ENCODE assay signal across 9 cellular contexts in genomic region chr11:75241906-75242644, GRCh38. TPM values are rescaled to one million over a fixed set of nuclear protein-coding genes. Genes with fewer than 3 reads are reported as not detected.
DNase-seq lines count a peak whose midpoint lies in the region; ATAC-seq, FAIRE-seq and TF ChIP-seq lines count a peak whose summit lies in the region.
"Had no signal": no experiment of that assay in that cellular context is flagged by ENCODE, and none has a peak within 500 bp of the region (broad histone marks: within the 10 kb centered on the region; RNA-seq: fewer than 3 reads in every experiment).

No MANE protein-coding gene starts in this region.

- H3K27ac ChIP-seq in RWPE2 (ENCODE audit: poor library complexity, severe bottlenecking) = no peak overlapping the region
- H3K27ac ChIP-seq in skeletal muscle tissue (ENCODE audit: low read depth, low read length) = no peak overlapping the region
- no peak overlapping the region for H3K27ac ChIP-seq in kidney (ENCODE audit: low read depth in 2 of 2, low read length in 2 of 2)

- H3K9me3 ChIP-seq in RWPE2 (ENCODE audit: severe bottlenecking) (no peaks in the 10 kb centered on the region), skeletal muscle tissue (ENCODE audit: control insufficient read depth in 3 of 3, low read length in 3 of 3) (no peaks in the 10 kb centered on the region), kidney (ENCODE audit: control insufficient read depth in 1 of 2, low read length in 2 of 2) (no peaks in the 10 kb centered on the region)

- H3K4me3 ChIP-seq in RWPE2 (ENCODE audit: severe bottlenecking) = peak overlapping the region; percentile 41
- peak overlapping the region; percentile 66 for H3K4me3 ChIP-seq in fibroblast of the aortic adventitia (ENCODE audit: low read depth, low read length)
- peak overlapping the region in 2 of 3 donors; percentile 36 to 49 for H3K4me3 ChIP-seq in skeletal muscle tissue (ENCODE audit: low read length in 3 of 3)
- H3K4me3 ChIP-seq in kidney (ENCODE audit: low read length in 2 of 2) = no peak overlapping the region

- H3K9ac ChIP-seq in skeletal muscle tissue (ENCODE audit: low read depth in 1 of 3, low read length in 3 of 3) (peak overlapping the region in 1 of 3 donors; percentile 33), kidney (ENCODE audit: low read length in 2 of 2) (no peak overlapping the region)

- peak; percentile 10 for ATAC-seq in GM21723 (IDR thresholded peaks at IDR 0.05; ENCODE audit: unreplicated experiment)
- no peak; the same call in 2 of the 3 replicates for ATAC-seq in RWPE2 (ENCODE audit: low read depth)
- no peak for ATAC-seq in HG03460 (IDR thresholded peaks at IDR 0.05; ENCODE audit: unreplicated experiment)

- DNase-seq in RWPE2 (ENCODE audit: low spot score) (no peak), fibroblast of the aortic adventitia (ENCODE audit: low read depth) (no peak), kidney (no peak), LoVo (ENCODE audit: low spot score) (no peak)
- no peak for DNase-seq in activated CD4-positive, alpha-beta T cell treated with anti-CD3 and anti-CD28 coated beads, Interleukin-2, amount 50 U/mL, for 48 hours

- H3K36me3 ChIP-seq in RWPE2 (ENCODE audit: low read depth) (no peaks in the 10 kb centered on the region), skeletal muscle tissue (ENCODE audit: control insufficient read depth in 3 of 3, insufficient read depth in 3 of 3, low read length in 3 of 3) (no peaks in the 10 kb centered on the region), kidney (ENCODE audit: control insufficient read depth in 1 of 2, insufficient read depth in 2 of 2, low read length in 2 of 2) (no peaks in the 10 kb centered on the region)

- no peak for FAIRE-seq in kidney (lab: Jason Lieb, UNC)

- intact Hi-C loops in kidney (cut with DNase I) = loop anchor here (10.0 kb wide), 1 partner anchor 217 kb away; no protein-coding TSS in a partner anchor

- H3K27me3 ChIP-seq in RWPE2 (ENCODE audit: insufficient read depth, poor library complexity, severe bottlenecking) (peaks cover 40% of the 10 kb centered on the region), skeletal muscle tissue (ENCODE audit: control insufficient read depth in 3 of 3, insufficient read depth in 3 of 3, low read length in 3 of 3) (peaks cover 29 to 52% (median 31%) of the 10 kb centered on the region in 3 donors)

- peak; percentile 83 for TF ChIP-seq CTCF in RWPE2 (IDR thresholded peaks at IDR 0.05; ENCODE audit: poor library complexity, severe bottlenecking)
- no peak for TF ChIP-seq CTCF in fibroblast of the aortic adventitia (IDR thresholded peaks at IDR 0.05; ENCODE audit: insufficient read depth, low read length)
- TF ChIP-seq CTCF in kidney (IDR thresholded peaks at IDR 0.05; ENCODE audit: borderline replicate concordance, extremely low read depth, insufficient read depth) = no peak

- H3K4me1 ChIP-seq in RWPE2 (ENCODE audit: insufficient read depth, poor library complexity, severe bottlenecking) = no peaks in the 10 kb centered on the region
- H3K4me1 ChIP-seq in skeletal muscle tissue (ENCODE audit: control insufficient read depth in 3 of 3, insufficient read depth in 3 of 3, low read length in 3 of 3) = peaks cover 2 to 7% (median 4%) of the 10 kb centered on the region in 3 donors
- peaks cover 0 to 10% of the 10 kb centered on the region in 2 donors for H3K4me1 ChIP-seq in kidney (ENCODE audit: control insufficient read depth in 1 of 2, insufficient read depth in 1 of 2, low read depth in 1 of 2, low read length in 2 of 2)

RNA-seq across cellular contexts. Expression of gene TPBGL, which starts 1.5 kb away (rescaled TPM):
- total RNA-seq in fibroblast of the aortic adventitia (ENCODE audit: low replicate concordance) (0.08 TPM in 1 of 2 replicates, not detected in the other), skeletal muscle tissue (not detected), kidney (0.69 TPM)
- polyA plus RNA-seq in kidney (ENCODE audit: insufficient read depth, low read depth, low replicate concordance) = 0.13 TPM
- total RNA-seq: M059J had no signal

Comparison
In these comparisons a context has a peak if more than half of its experiments do, and no peak if none do; other contexts are left out.
1. H3K4me3 ChIP-seq: peak in RWPE2 (single experiment), fibroblast of the aortic adventitia (single experiment) and skeletal muscle tissue (2 of 3); none in kidney (0 of 2).